In the genomic region with DNA sequence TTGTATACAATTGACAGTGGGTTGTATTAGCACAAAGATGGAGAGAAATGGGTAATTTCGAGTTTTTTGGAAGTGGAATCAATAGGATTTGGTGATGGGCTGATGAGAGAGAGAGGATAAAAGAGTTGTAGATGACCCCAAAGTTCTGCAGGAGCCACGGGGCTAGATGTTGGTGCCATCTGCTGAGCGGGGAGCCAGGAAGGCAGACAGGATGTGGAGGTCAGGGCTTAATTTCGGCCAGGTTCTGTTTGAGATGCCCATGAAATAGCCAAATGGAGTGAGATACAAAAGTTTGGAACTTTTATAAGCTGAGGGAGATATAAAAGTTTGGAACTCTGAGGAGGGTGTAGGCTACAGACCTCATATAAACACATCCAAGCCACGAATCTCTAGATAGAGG, we compare ENCODE assay signal across 14 cellular contexts. TPM values are rescaled to one million over a fixed set of nuclear protein-coding genes. Genes with fewer than 3 reads are reported as not detected.
DNase-seq lines count a peak whose midpoint lies in the region; ATAC-seq and TF ChIP-seq lines count a peak whose summit lies in the region.
"Had no signal": no experiment of that assay in that cellular context is flagged by ENCODE, and none has a peak within 500 bp of the region (broad histone marks: within the 10 kb centered on the region; RNA-seq: fewer than 3 reads in every experiment).

No MANE protein-coding gene starts in this region.

- H3K9me3 ChIP-seq in heart right ventricle = peaks cover 0 to 35% (median 8%) of the 10 kb centered on the region in 11 donors
- peaks cover 23% of the 10 kb centered on the region for H3K9me3 ChIP-seq in mononuclear cell (ENCODE audit: low read depth, low read length)
- peaks cover 5% of the 10 kb centered on the region for H3K9me3 ChIP-seq in upper lobe of right lung

- peak overlapping the region; percentile 90 for H3K4me3 Mint-ChIP-seq in activated naive CD8-positive, alpha-beta T cell treated with anti-CD3 and anti-CD28 coated beads for 36 hours

- TF ChIP-seq CTCF in heart right ventricle (IDR thresholded peaks at IDR 0.05) (no peak), upper lobe of right lung (IDR thresholded peaks at IDR 0.05) (no peak), brain microvascular endothelial cell (IDR thresholded peaks at IDR 0.05; ENCODE audit: low read depth, low read length, missing control alignments) (no peak)

- H3K36me3 ChIP-seq in heart right ventricle (peaks cover 0 to 44% (median 25%) of the 10 kb centered on the region in 9 donors), upper lobe of right lung (peaks cover 22% of the 10 kb centered on the region), brain microvascular endothelial cell (replicated peaks) (no peaks in the 10 kb centered on the region)

- ATAC-seq in heart right ventricle (peak in 4 of 8 donors; percentile 14 to 32 (median 24)), left ventricle myocardium superior (no peak), upper lobe of right lung (no peak), HG03469 (IDR thresholded peaks at IDR 0.05; ENCODE audit: unreplicated experiment) (no peak)

- intact Hi-C loops in heart right ventricle (cut with DNase I) = loop anchor here in 6 of 10 donors (5.0 to 10.0 kb wide), 8 partner anchors 47 to 186 kb away; partner anchors contain the start of genes GIMAP8 (in 4 of the 6), GIMAP1 (in 1 of the 6) and GIMAP5 (in 1 of the 6)
- intact Hi-C loops in left ventricle myocardium superior (cut with micrococcal nuclease) = no loop called here
- intact Hi-C loops in upper lobe of right lung (cut with DNase I) = no loop called here

- in situ Hi-C loops in brain microvascular endothelial cell (cut with HindIII; ENCODE audit: low pct_ligation_motif_present, low sequenced_read_pairs) = no loop called here

- 52 to 59% methylated on average over 5 of the region's 5 CpGs for WGBS in heart right ventricle, 2 donors

- H3K4me3 ChIP-seq in heart right ventricle = peak overlapping the region in 9 of 10 donors; percentile 42 to 72 (median 60)
- H3K4me3 ChIP-seq in mononuclear cell (ENCODE audit: low read length) = peak overlapping the region; percentile 94
- peak overlapping the region; percentile 63 for H3K4me3 ChIP-seq in upper lobe of right lung
- no peak overlapping the region for H3K4me3 ChIP-seq in brain microvascular endothelial cell (ENCODE audit: low read depth, low read length)
- H3K4me3 ChIP-seq: hepatocyte had no signal

- H3K27me3 Mint-ChIP-seq in activated naive CD8-positive, alpha-beta T cell treated with anti-CD3 and anti-CD28 coated beads for 36 hours = no peaks in the 10 kb centered on the region

- peaks cover 56% of the 10 kb centered on the region for H3K36me3 Mint-ChIP-seq in activated naive CD8-positive, alpha-beta T cell treated with anti-CD3 and anti-CD28 coated beads for 36 hours

- no peak for DNase-seq in heart right ventricle
- no peak for DNase-seq in left ventricle myocardium superior
- no peak for DNase-seq in activated naive CD8-positive, alpha-beta T cell treated with anti-CD3 and anti-CD28 coated beads for 36 hours
- no peak for DNase-seq in upper lobe of right lung
- DNase-seq in SK-N-DZ (ENCODE audit: low spot score) = no peak
- DNase-seq in brain microvascular endothelial cell = no peak
- DNase-seq: activated CD4-positive, CD25-positive, alpha-beta regulatory T cell; AML-193; midbrain; retina had no signal

- H3K4me1 Mint-ChIP-seq in activated naive CD8-positive, alpha-beta T cell treated with anti-CD3 and anti-CD28 coated beads for 36 hours = peaks cover 37% of the 10 kb centered on the region

- H3K27ac ChIP-seq in heart right ventricle (peak overlapping the region; percentile 41 to 97 (median 89)), upper lobe of right lung (peak overlapping the region; percentile 85), brain microvascular endothelial cell (no peak overlapping the region)
- H3K27ac ChIP-seq: hepatocyte, HL-60 had no signal

- peaks cover 16% of the 10 kb centered on the region for H3K9me3 Mint-ChIP-seq in activated naive CD8-positive, alpha-beta T cell treated with anti-CD3 and anti-CD28 coated beads for 36 hours

- H3K27me3 ChIP-seq in heart right ventricle = no peaks in the 10 kb centered on the region
- no peaks in the 10 kb centered on the region for H3K27me3 ChIP-seq in mononuclear cell (ENCODE audit: insufficient read depth, low read length)
- H3K27me3 ChIP-seq in upper lobe of right lung = no peaks in the 10 kb centered on the region
- H3K27me3 ChIP-seq in brain microvascular endothelial cell (replicated peaks) = no peaks in the 10 kb centered on the region
- H3K27me3 ChIP-seq: hepatocyte had no signal

- peaks cover 0 to 33% (median 11%) of the 10 kb centered on the region in 9 donors for H3K4me1 ChIP-seq in heart right ventricle
- H3K4me1 ChIP-seq in mononuclear cell (ENCODE audit: insufficient read depth, low read length) = peaks cover 41% of the 10 kb centered on the region
- peaks cover 3% of the 10 kb centered on the region for H3K4me1 ChIP-seq in upper lobe of right lung

- H3K27ac Mint-ChIP-seq in activated naive CD8-positive, alpha-beta T cell treated with anti-CD3 and anti-CD28 coated beads for 36 hours = peak overlapping the region; percentile 94

RNA-seq across cellular contexts. Expression of gene GIMAP4, which starts 2.1 kb away (rescaled TPM):
- total RNA-seq in heart right ventricle (10 to 100 TPM; 19.7 to 68.6 (median 31.0) TPM), left ventricle myocardium superior (40.2 TPM), mononuclear cell (47.9 TPM), upper lobe of right lung (83.3 TPM)
- polyA plus RNA-seq in heart right ventricle = 10 to 100 TPM; 39.0 to 50.8 TPM
- total RNA-seq in activated naive CD8-positive, alpha-beta T cell treated with anti-CD3 and anti-CD28 coated beads for 36 hours = 10 to 100 TPM; 72.0 to 72.7 TPM
- not detected in 2 replicates for polyA plus RNA-seq in SK-N-DZ (2014; cell fraction: cytosol; rRNA removed)
- polyA plus RNA-seq in SK-N-DZ (2014; cell fraction: nucleus; rRNA removed) = not detected in 2 replicates
- polyA plus RNA-seq: hepatocyte had no signal

RNA-seq across cellular contexts. Expression of gene GIMAP7, which starts 54.6 kb away (rescaled TPM):
- 10 to 100 TPM in 6 of 10 donors, 1 to 10 TPM in 4; 7.5 to 41.2 (median 19.6) TPM for total RNA-seq in heart right ventricle
- 10 to 100 TPM; 43.9 to 77.5 TPM for polyA plus RNA-seq in heart right ventricle
- 24.1 TPM for total RNA-seq in left ventricle myocardium superior
- 10 to 100 TPM; 36.1 to 37.9 TPM for total RNA-seq in activated naive CD8-positive, alpha-beta T cell treated with anti-CD3 and anti-CD28 coated beads for 36 hours
- total RNA-seq in mononuclear cell = 44.2 TPM
- total RNA-seq in upper lobe of right lung = 47.0 TPM
- polyA plus RNA-seq in SK-N-DZ (2014; cell fraction: cytosol; rRNA removed) = not detected in 2 replicates
- polyA plus RNA-seq in SK-N-DZ (2014; cell fraction: nucleus; rRNA removed) = not detected in 2 replicates

Comparison
In these comparisons a context has a peak if more than half of its experiments do, and no peak if none do; other contexts are left out.
1. intact Hi-C loops: an anchor here in heart right ventricle (5.0 to 10.0 kb wide); none called in left ventricle myocardium superior and upper lobe of right lung.